In the genomic region with DNA sequence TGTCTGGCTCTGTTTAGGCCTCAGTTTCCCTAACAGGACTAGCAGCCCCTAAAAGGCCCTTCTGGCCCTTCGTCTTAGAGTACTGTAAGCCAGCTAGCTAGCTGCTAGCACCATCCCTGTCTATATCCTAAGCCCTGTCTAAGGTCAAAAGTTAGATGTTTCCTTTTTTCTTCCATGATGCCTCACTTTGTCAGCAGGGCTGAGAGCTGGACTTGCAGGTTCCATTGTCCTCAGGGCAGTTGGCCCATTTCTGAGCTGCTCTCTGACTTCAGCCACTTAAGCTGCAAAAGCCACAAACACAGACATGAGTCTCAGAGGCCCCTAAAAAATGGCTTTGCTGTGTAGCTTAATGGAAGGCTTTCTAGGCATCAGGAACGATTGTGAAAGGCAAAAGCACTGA, we compare ENCODE assay signal across 16 cellular contexts.
DNase-seq lines count a peak whose midpoint lies in the region; FAIRE-seq and TF ChIP-seq lines count a peak whose summit lies in the region.
"Had no signal": no experiment of that assay in that cellular context is flagged by ENCODE, and none has a peak within 500 bp of the region (broad histone marks: within the 10 kb centered on the region; RNA-seq: fewer than 3 reads in every experiment).

No MANE protein-coding gene starts in this region.

- no peak for DNase-seq in bronchial epithelial cell (ENCODE audit: low read depth)
- peak; percentile 57 for DNase-seq in esophagus muscularis mucosa (ENCODE audit: extremely low spot score)
- peak; percentile 42 for DNase-seq in osteoblast (ENCODE audit: insufficient read length, low spot score, missing footprints)
- no peak for DNase-seq in mesenteric fat pad (ENCODE audit: low spot score)
- DNase-seq in PC-9 = no peak
- DNase-seq in SK-N-DZ (ENCODE audit: low spot score) = no peak
- DNase-seq: Calu3; CD4-positive, alpha-beta T cell; DMS 273 treated with DMSO at 0.1 percent for 48 hours had no signal

- no peaks in the 10 kb centered on the region for H3K9me3 ChIP-seq in esophagus muscularis mucosa
- peaks cover 2% of the 10 kb centered on the region for H3K9me3 ChIP-seq in osteoblast (ENCODE audit: low read depth, low read length)
- no peaks in the 10 kb centered on the region for H3K9me3 ChIP-seq in PC-9 (ENCODE audit: insufficient read depth, low read depth)

- no TSS peak for BruUV-seq in PC-9 (replicated peaks; lab: Mats Ljungman, UMichigan)

- H3K4me2 ChIP-seq in osteoblast (ENCODE audit: insufficient read depth, low read length) = no peak overlapping the region
- no peak overlapping the region for H3K4me2 ChIP-seq in PC-9

- H3K36me3 ChIP-seq in bronchial epithelial cell (ENCODE audit: control insufficient read depth, insufficient read depth, low read length) = no peaks in the 10 kb centered on the region
- no peaks in the 10 kb centered on the region for H3K36me3 ChIP-seq in esophagus muscularis mucosa
- H3K36me3 ChIP-seq in osteoblast (ENCODE audit: insufficient read depth, low read length) = no peaks in the 10 kb centered on the region
- no peaks in the 10 kb centered on the region for H3K36me3 ChIP-seq in PC-9 (ENCODE audit: low read depth)

- H3F3A ChIP-seq in PC-9 (ENCODE audit: insufficient read depth, low read depth) = no peaks in the 10 kb centered on the region

- H3K4me3 ChIP-seq in bronchial epithelial cell (ENCODE audit: low read depth, low read length) (no peak overlapping the region), esophagus muscularis mucosa (no peak overlapping the region), osteoblast (ENCODE audit: insufficient read depth, low read length) (no peak overlapping the region), PC-9 (no peak overlapping the region)
- H3K4me3 ChIP-seq: GM12878 had no signal

- H2AFZ ChIP-seq in osteoblast (ENCODE audit: low read length) (no peak overlapping the region), PC-9 (no peak overlapping the region)

- H3K27ac ChIP-seq in esophagus muscularis mucosa (replicated peaks in 1 of 4) (no peak overlapping the region), osteoblast (ENCODE audit: low read depth, low read length) (no peak overlapping the region), temporal lobe (ENCODE audit: low read depth, low read length) (peak overlapping the region; percentile 84), PC-9 (no peak overlapping the region)
- H3K27ac ChIP-seq: HL-60 had no signal

- no peak for TF ChIP-seq CTCF in bronchial epithelial cell (IDR thresholded peaks at IDR 0.05; ENCODE audit: insufficient read depth, low read length, severe bottlenecking)
- TF ChIP-seq CTCF in esophagus muscularis mucosa (IDR thresholded peaks at IDR 0.05) = no peak
- no peak for TF ChIP-seq CTCF in osteoblast (IDR thresholded peaks at IDR 0.05; ENCODE audit: extremely low read depth, low read depth, low read length)
- no peak for TF ChIP-seq CTCF in PC-9 (conservative IDR thresholded peaks at IDR 0.05)

- TF ChIP-seq POLR2A in esophagus muscularis mucosa (IDR thresholded peaks at IDR 0.05; ENCODE audit: low read depth) = no peak

- H3K4me1 ChIP-seq in esophagus muscularis mucosa (peaks cover 0 to 5% (median 0%) of the 10 kb centered on the region in 4 donors), osteoblast (ENCODE audit: insufficient read depth, low read length) (no peaks in the 10 kb centered on the region), PC-9 (replicated peaks; ENCODE audit: insufficient read depth) (no peaks in the 10 kb centered on the region)

- 75% methylated on average over 2 of the region's 2 CpGs for WGBS in esophagus muscularis mucosa

- H4K20me1 ChIP-seq in osteoblast (ENCODE audit: insufficient read depth, low read length) (no peaks in the 10 kb centered on the region), PC-9 (ENCODE audit: insufficient read depth) (no peaks in the 10 kb centered on the region)

- peak; percentile 73 for FAIRE-seq in bronchial epithelial cell (lab: Jason Lieb, UNC)
- FAIRE-seq: A204.1, GM12878, GM18507, GM19239, H54 had no signal

- no peaks in the 10 kb centered on the region for H3K27me3 ChIP-seq in bronchial epithelial cell (ENCODE audit: control insufficient read depth, insufficient read depth, low read length)
- H3K27me3 ChIP-seq in esophagus muscularis mucosa = peaks cover 0 to 3% (median 0%) of the 10 kb centered on the region in 4 donors
- no peaks in the 10 kb centered on the region for H3K27me3 ChIP-seq in osteoblast (ENCODE audit: insufficient read depth, low read length)
- H3K27me3 ChIP-seq in PC-9 (ENCODE audit: insufficient read depth, low read depth) = no peaks in the 10 kb centered on the region

- H3K79me2 ChIP-seq in osteoblast (ENCODE audit: insufficient read depth, low read length) (no peaks in the 10 kb centered on the region), PC-9 (ENCODE audit: low read depth) (no peaks in the 10 kb centered on the region)

- CTCF ChIA-PET in PC-9 (lab: Charles Lee) = no interaction called here

- TF ChIP-seq EP300 in esophagus muscularis mucosa (IDR thresholded peaks at IDR 0.05) = no peak

- intact Hi-C loops in esophagus muscularis mucosa (cut with DNase I) = no loop called here
- intact Hi-C loops in PC-9 (cut with micrococcal nuclease; ENCODE audit: unreplicated experiment) = no loop called here

- no peaks in the 10 kb centered on the region for H3K9me2 ChIP-seq in PC-9 (ENCODE audit: insufficient read depth)

- POLR2A ChIA-PET in PC-9 (lab: Charles Lee; ENCODE audit: unreplicated experiment) = no interaction called here

Comparison
In these comparisons a context has a peak if more than half of its experiments do, and no peak if none do; other contexts are left out.
1. DNase-seq: peak in esophagus muscularis mucosa (single experiment) and osteoblast (single experiment); none in bronchial epithelial cell (single experiment), mesenteric fat pad (single experiment), PC-9 (0 of 2) and SK-N-DZ (single experiment).